Comparison of ENCODE assay signal across 13 cellular contexts in the genomic region with DNA sequence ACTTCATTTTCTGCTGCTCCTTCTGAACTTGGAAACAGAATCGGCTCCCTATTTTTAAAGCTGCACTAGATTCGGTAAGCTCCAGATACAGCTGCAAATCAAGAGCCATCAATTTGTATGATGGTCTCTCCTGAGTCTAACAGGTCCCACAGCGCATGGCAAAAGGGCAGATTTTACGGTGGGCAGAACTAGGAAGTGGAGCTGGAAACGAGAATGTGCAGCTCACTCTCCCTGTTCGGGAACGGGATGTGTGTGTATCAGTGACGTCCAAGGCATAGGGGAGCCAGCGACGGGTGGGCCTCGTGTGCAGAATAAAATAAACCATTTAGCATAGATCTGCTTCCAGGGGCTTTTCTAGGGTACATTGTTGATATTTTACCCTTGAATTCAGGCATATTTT.
A peak's percentile ranks its signal among the peaks of the same experiment; 100 is the strongest.
DNase-seq lines count a peak whose midpoint lies in the region; ATAC-seq and TF ChIP-seq lines count a peak whose summit lies in the region.
"Had no signal": no experiment of that assay in that cellular context is flagged by ENCODE, and none has a peak within 500 bp of the region (broad histone marks: within the 10 kb centered on the region; RNA-seq: fewer than 3 reads in every experiment).

No MANE protein-coding gene starts in this region.

- 34% methylated on average over 11 of the region's 11 CpGs for WGBS in right lobe of liver (ENCODE audit: insufficient coverage, low coverage, low lambda C conversion rate, missing lambda C conversion rate)
- 45 to 76% (median 66%) methylated on average over 11 of the region's 11 CpGs for WGBS in stomach, 5 donors

- no peaks in the 10 kb centered on the region for H3K27me3 ChIP-seq in GM23338 (ENCODE audit: insufficient read depth)
- H3K27me3 ChIP-seq in right lobe of liver: no peaks in the 10 kb centered on the region
- H3K27me3 ChIP-seq in stomach: peaks cover 0 to 3% (median 0%) of the 10 kb centered on the region in 3 donors
- H3K27me3 ChIP-seq: SJCRH30 had no signal

- no peak overlapping the region for H3K4me3 Mint-ChIP-seq in GM23338
- H3K4me3 Mint-ChIP-seq: neural crest cell had no signal

- no peak overlapping the region for H3K27ac Mint-ChIP-seq in GM23338

- H3K36me3 Mint-ChIP-seq in GM23338 (ENCODE audit: low read depth): no peaks in the 10 kb centered on the region

- no peak for TF ChIP-seq EP300 in stomach (IDR thresholded peaks at IDR 0.05)

- no peak overlapping the region for H3K4me2 ChIP-seq in GM23338

- H3K36me3 ChIP-seq in GM23338 (ENCODE audit: insufficient read depth) (no peaks in the 10 kb centered on the region), right lobe of liver (no peaks in the 10 kb centered on the region), stomach (no peaks in the 10 kb centered on the region)

- H2AFZ ChIP-seq in GM23338: no peak overlapping the region

- TF ChIP-seq POLR2A in right lobe of liver (IDR thresholded peaks at IDR 0.05): no peak
- no peak for TF ChIP-seq POLR2A in stomach (IDR thresholded peaks at IDR 0.05)

- TF ChIP-seq CTCF in GM23338 (conservative IDR thresholded peaks at IDR 0.05; ENCODE audit: low read depth in 2 of 2) (no peak), right lobe of liver (IDR thresholded peaks at IDR 0.05) (no peak), stomach (IDR thresholded peaks at IDR 0.05) (no peak)

- DNase-seq in GM23338 (ENCODE audit: low spot score) (no peak), dermis microvascular lymphatic vessel endothelial cell (ENCODE audit: low read depth in 2 of 2) (peak; percentile 94), right lobe of liver (no peak), stomach (no peak), kidney glomerular epithelial cell (lab: John Stamatoyannopoulos, UW) (no peak), NCI-H2196 (lab: John Stamatoyannopoulos, UW; ENCODE audit: unreplicated experiment) (no peak)
- DNase-seq: activated CD4-positive, alpha-beta T cell treated with anti-CD3 and anti-CD28 coated beads for 48 hours; GDM1; SJCRH30 had no signal

- no peaks in the 10 kb centered on the region for H3K9me3 Mint-ChIP-seq in GM23338
- H3K9me3 Mint-ChIP-seq: neural crest cell had no signal

- H3K9me2 ChIP-seq in GM23338 (ENCODE audit: insufficient read depth): no peaks in the 10 kb centered on the region

- H3K4me1 ChIP-seq in GM23338 (ENCODE audit: insufficient read depth): no peaks in the 10 kb centered on the region
- no peaks in the 10 kb centered on the region for H3K4me1 ChIP-seq in right lobe of liver
- H3K4me1 ChIP-seq in stomach: peaks cover 0 to 49% (median 31%) of the 10 kb centered on the region in 4 donors

- no peaks in the 10 kb centered on the region for H3F3A ChIP-seq in GM23338 (replicated peaks; ENCODE audit: low read depth)

- H3K4me3 ChIP-seq in GM23338 (no peak overlapping the region), right lobe of liver (no peak overlapping the region), stomach (peak overlapping the region in 2 of 4 donors; percentile 2 to 5)
- H3K4me3 ChIP-seq: SJCRH30 had no signal

- H3K9me3 ChIP-seq in right lobe of liver (no peaks in the 10 kb centered on the region), stomach (no peaks in the 10 kb centered on the region)
- H3K9me3 ChIP-seq: SJCRH30 had no signal

- no peaks in the 10 kb centered on the region for H3K79me2 ChIP-seq in GM23338 (replicated peaks; ENCODE audit: insufficient read depth)

- ATAC-seq in GM23338 (no peak), right lobe of liver (peak; percentile 39 to 62 (median 58)), HG02973 (IDR thresholded peaks at IDR 0.05; ENCODE audit: unreplicated experiment) (no peak), GM19463 (IDR thresholded peaks at IDR 0.05; ENCODE audit: unreplicated experiment) (no peak)

- peaks cover 8% of the 10 kb centered on the region for H3K27me3 Mint-ChIP-seq in GM23338 (ENCODE audit: insufficient read depth, low read depth, poor library complexity)

- no peaks in the 10 kb centered on the region; the same call in 1 of the 2 replicates for H4K20me1 ChIP-seq in GM23338 (replicated peaks; ENCODE audit: insufficient read depth)

- H3K4me1 Mint-ChIP-seq in GM23338: peaks cover 24% of the 10 kb centered on the region

- H3K27ac ChIP-seq in GM23338 (ENCODE audit: low read depth) (0 out of 2 replicates have a peak overlapping the region, but pooled peaks have one; percentile 14), right lobe of liver (peak overlapping the region; percentile 6 to 63 (median 10)), stomach (peak overlapping the region; percentile 64 to 82 (median 73))
- H3K27ac ChIP-seq: C4-2B, SJCRH30 had no signal

- intact Hi-C loops in right lobe of liver (cut with DNase I): no loop called here
- intact Hi-C loops in stomach (cut with DNase I; ENCODE audit: low total_unique reads): no loop called here

TF ChIP-seq in GM23338, 12 proteins besides CTCF, POLR2A, EP300 and RAD21 (continues in another document):
- TF ChIP-seq CREB1 (CRISPR knock-in tag; IDR thresholded peaks at IDR 0.05; ENCODE audit: low read depth) (no peak), EZH2phosphoT487 (IDR thresholded peaks at IDR 0.05; ENCODE audit: unreplicated experiment) (no peak), STAT1 (IDR thresholded peaks at IDR 0.05; ENCODE audit: unreplicated experiment) (no peak)
- TF ChIP-seq, protein P1, sequence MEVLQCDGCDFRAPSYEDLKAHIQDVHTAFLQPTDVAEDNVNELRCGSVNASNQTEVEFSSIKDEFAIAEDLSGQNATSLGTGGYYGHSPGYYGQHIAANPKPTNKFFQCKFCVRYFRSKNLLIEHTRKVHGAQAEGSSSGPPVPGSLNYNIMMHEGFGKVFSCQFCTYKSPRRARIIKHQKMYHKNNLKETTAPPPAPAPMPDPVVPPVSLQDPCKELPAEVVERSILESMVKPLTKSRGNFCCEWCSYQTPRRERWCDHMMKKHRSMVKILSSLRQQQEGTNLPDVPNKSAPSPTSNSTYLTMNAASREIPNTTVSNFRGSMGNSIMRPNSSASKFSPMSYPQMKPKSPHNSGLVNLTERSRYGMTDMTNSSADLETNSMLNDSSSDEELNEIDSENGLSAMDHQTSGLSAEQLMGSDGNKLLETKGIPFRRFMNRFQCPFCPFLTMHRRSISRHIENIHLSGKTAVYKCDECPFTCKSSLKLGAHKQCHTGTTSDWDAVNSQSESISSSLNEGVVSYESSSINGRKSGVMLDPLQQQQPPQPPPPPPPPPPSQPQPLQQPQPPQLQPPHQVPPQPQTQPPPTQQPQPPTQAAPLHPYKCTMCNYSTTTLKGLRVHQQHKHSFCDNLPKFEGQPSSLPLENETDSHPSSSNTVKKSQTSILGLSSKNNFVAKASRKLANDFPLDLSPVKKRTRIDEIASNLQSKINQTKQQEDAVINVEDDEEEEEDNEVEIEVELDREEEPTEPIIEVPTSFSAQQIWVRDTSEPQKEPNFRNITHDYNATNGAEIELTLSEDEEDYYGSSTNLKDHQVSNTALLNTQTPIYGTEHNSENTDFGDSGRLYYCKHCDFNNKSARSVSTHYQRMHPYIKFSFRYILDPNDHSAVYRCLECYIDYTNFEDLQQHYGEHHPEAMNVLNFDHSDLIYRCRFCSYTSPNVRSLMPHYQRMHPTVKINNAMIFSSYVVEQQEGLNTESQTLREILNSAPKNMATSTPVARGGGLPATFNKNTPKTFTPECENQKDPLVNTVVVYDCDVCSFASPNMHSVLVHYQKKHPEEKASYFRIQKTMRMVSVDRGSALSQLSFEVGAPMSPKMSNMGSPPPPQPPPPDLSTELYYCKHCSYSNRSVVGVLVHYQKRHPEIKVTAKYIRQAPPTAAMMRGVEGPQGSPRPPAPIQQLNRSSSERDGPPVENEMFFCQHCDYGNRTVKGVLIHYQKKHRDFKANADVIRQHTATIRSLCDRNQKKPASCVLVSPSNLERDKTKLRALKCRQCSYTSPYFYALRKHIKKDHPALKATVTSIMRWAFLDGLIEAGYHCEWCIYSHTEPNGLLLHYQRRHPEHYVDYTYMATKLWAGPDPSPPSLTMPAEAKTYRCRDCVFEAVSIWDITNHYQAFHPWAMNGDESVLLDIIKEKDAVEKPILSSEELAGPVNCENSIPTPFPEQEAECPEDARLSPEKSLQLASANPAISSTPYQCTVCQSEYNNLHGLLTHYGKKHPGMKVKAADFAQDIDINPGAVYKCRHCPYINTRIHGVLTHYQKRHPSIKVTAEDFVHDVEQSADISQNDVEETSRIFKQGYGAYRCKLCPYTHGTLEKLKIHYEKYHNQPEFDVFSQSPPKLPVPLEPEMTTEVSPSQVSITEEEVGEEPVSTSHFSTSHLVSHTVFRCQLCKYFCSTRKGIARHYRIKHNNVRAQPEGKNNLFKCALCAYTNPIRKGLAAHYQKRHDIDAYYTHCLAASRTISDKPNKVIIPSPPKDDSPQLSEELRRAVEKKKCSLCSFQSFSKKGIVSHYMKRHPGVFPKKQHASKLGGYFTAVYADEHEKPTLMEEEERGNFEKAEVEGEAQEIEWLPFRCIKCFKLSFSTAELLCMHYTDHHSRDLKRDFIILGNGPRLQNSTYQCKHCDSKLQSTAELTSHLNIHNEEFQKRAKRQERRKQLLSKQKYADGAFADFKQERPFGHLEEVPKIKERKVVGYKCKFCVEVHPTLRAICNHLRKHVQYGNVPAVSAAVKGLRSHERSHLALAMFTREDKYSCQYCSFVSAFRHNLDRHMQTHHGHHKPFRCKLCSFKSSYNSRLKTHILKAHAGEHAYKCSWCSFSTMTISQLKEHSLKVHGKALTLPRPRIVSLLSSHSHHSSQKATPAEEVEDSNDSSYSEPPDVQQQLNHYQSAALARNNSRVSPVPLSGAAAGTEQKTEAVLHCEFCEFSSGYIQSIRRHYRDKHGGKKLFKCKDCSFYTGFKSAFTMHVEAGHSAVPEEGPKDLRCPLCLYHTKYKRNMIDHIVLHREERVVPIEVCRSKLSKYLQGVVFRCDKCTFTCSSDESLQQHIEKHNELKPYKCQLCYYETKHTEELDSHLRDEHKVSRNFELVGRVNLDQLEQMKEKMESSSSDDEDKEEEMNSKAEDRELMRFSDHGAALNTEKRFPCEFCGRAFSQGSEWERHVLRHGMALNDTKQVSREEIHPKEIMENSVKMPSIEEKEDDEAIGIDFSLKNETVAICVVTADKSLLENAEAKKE (CRISPR knock-in tag; IDR thresholded peaks at IDR 0.05): no peak

Comparison
In these comparisons a context has a peak if more than half of its experiments do, and no peak if none do; other contexts are left out.
1. ATAC-seq: peak in right lobe of liver (4 of 4); none in GM23338 (single experiment), HG02973 (single experiment) and GM19463 (single experiment).
2. DNase-seq: peak in dermis microvascular lymphatic vessel endothelial cell (2 of 2); none in GM23338 (single experiment), right lobe of liver (0 of 3), stomach (single experiment), kidney glomerular epithelial cell (single experiment) and NCI-H2196 (single experiment).
3. H3K27ac ChIP-seq: peak in every context shown above with its lines; median percentile 73 in stomach; 14 in GM23338; 10 in right lobe of liver.